ENCODE assay signal across 9 cellular contexts in genomic region chr2:58047969-58048368, GRCh38. TPM values are rescaled to one million over a fixed set of nuclear protein-coding genes. Genes with fewer than 3 reads are reported as not detected.
DNase-seq lines count a peak whose midpoint lies in the region; ATAC-seq and TF ChIP-seq lines count a peak whose summit lies in the region.
"Had no signal": no experiment of that assay in that cellular context is flagged by ENCODE, and none has a peak within 500 bp of the region (broad histone marks: within the 10 kb centered on the region; RNA-seq: fewer than 3 reads in every experiment).

No MANE protein-coding gene starts in this region.

- H3K9ac ChIP-seq in Karpas-422 (ENCODE audit: low read length): peak overlapping the region; percentile 86

- intact Hi-C loops in breast epithelium (cut with DNase I; ENCODE audit: low total_unique reads): no loop called here

- H3K9me3 ChIP-seq in Karpas-422 (ENCODE audit: low read length) (no peaks in the 10 kb centered on the region), breast epithelium (no peaks in the 10 kb centered on the region)

- ATAC-seq in GM21367 (IDR thresholded peaks at IDR 0.05; ENCODE audit: unreplicated experiment): no peak

- DNase-seq in Karpas-422 (peak; percentile 56), breast epithelium (ENCODE audit: low spot score in 2 of 2) (no peak), DMS53 treated with DMSO at 0.1 percent for 48 hours (lab: John Stamatoyannopoulos, UW; ENCODE audit: unreplicated experiment) (no peak), NCI-H774 (lab: John Stamatoyannopoulos, UW) (no peak)
- no peak for DNase-seq in stimulated activated CD8-positive, alpha-beta memory T cell treated with anti-CD3 and anti-CD28 coated beads, Interleukin-4, amount 100 ng/mL, for 48 hours
- DNase-seq: stimulated activated naive CD4-positive, alpha-beta T cell treated with Interleukin-2 at 50 U/mL for 16 hours had no signal

- peaks cover 58% of the 10 kb centered on the region for H3K79me2 ChIP-seq in Karpas-422 (ENCODE audit: low read length)

- H3K4me1 ChIP-seq in Karpas-422 (ENCODE audit: low read length): peaks cover 42% of the 10 kb centered on the region
- no peaks in the 10 kb centered on the region for H3K4me1 ChIP-seq in breast epithelium

- peak overlapping the region; percentile 91 for H3K27ac ChIP-seq in Karpas-422 (ENCODE audit: low read length)
- H3K27ac ChIP-seq in breast epithelium: peak overlapping the region in 1 of 2 donors; percentile 48

- no peak overlapping the region for H2AFZ ChIP-seq in Karpas-422 (ENCODE audit: low read length)

- peak overlapping the region; percentile 68 to 87 (median 81) for H3K4me3 Mint-ChIP-seq in nephron

- no peaks in the 10 kb centered on the region for H3K9me2 ChIP-seq in Karpas-422 (replicated peaks; ENCODE audit: insufficient read depth, low read length)

- peak overlapping the region in 2 of 3 experiments; percentile 36 to 95 for H3K27ac Mint-ChIP-seq in nephron

- H3K4me1 Mint-ChIP-seq in nephron: peaks cover 10% of the 10 kb centered on the region

- peaks cover 8% of the 10 kb centered on the region for H3K36me3 Mint-ChIP-seq in nephron (ENCODE audit: low read depth)

- no peak for TF ChIP-seq POLR2A in breast epithelium (IDR thresholded peaks at IDR 0.05)

- no peaks in the 10 kb centered on the region for H3K9me3 Mint-ChIP-seq in nephron

- H3K27me3 Mint-ChIP-seq in nephron (ENCODE audit: low read depth): no peaks in the 10 kb centered on the region

- TF ChIP-seq CTCF in breast epithelium (IDR thresholded peaks at IDR 0.05) (no peak), nephron (IDR thresholded peaks at IDR 0.05; ENCODE audit: unreplicated experiment in 3 of 3) (no peak)

- H3K4me2 ChIP-seq in Karpas-422 (ENCODE audit: low read depth, low read length, poor library complexity, severe bottlenecking): peak overlapping the region; percentile 98

- no peaks in the 10 kb centered on the region for H3K27me3 ChIP-seq in Karpas-422 (ENCODE audit: low read length)
- no peaks in the 10 kb centered on the region for H3K27me3 ChIP-seq in breast epithelium

- H3K4me3 ChIP-seq in GM08714 (ENCODE audit: low read length) (peak overlapping the region; percentile 68), Karpas-422 (ENCODE audit: low read length) (peak overlapping the region; percentile 87), breast epithelium (peak overlapping the region in 2 of 3 donors; percentile 81 to 93)

- peaks cover 36% of the 10 kb centered on the region; the same call in 1 of the 2 replicates for H3K36me3 ChIP-seq in Karpas-422 (ENCODE audit: insufficient read depth, low read length)
- no peaks in the 10 kb centered on the region for H3K36me3 ChIP-seq in breast epithelium

- no peaks in the 10 kb centered on the region for H4K20me1 ChIP-seq in Karpas-422 (ENCODE audit: insufficient read depth, low read depth, low read length)

RNA-seq across cellular contexts. Expression of gene VRK2, which starts 1.4 kb away (rescaled TPM):
- 41.8 and 58.7 TPM in 2 replicates for total RNA-seq in Karpas-422 (2014; rRNA removed; shearing (Covaris generic); ENCODE audit: low replicate concordance)
- 10 to 100 TPM; 26.9 to 34.0 (median 28.2) TPM for total RNA-seq in breast epithelium
